ENCODE assay signal across 1 cellular context in the genomic region with DNA sequence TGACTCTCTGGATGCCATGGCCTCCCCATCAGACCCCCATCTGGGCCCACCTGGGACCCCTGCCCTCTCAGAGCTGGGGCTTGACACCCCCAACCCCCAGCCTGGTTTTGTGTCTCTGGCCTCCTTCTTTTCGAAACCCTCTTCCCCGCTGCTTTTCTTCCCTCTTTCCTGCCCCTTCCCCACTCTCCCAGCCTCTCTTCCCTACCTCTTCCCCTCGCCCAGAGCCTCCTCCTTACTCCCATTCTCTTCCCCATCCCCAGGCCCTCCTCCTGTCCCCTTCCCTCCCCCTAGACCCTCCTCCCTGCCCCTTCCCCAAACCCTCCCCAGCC.
TF ChIP-seq lines count a peak whose summit lies in the region.

No MANE protein-coding gene starts in this region.

TF ChIP-seq in WTC11, 78 proteins besides CTCF, POLR2A, EP300 and RAD21 (continued from another document):
- no peak for TF ChIP-seq AFF4 (CRISPR knock-in tag; IDR thresholded peaks at IDR 0.05; ENCODE audit: borderline replicate concordance)
